11 cellular contexts compared by ENCODE assay signal in the genomic region with DNA sequence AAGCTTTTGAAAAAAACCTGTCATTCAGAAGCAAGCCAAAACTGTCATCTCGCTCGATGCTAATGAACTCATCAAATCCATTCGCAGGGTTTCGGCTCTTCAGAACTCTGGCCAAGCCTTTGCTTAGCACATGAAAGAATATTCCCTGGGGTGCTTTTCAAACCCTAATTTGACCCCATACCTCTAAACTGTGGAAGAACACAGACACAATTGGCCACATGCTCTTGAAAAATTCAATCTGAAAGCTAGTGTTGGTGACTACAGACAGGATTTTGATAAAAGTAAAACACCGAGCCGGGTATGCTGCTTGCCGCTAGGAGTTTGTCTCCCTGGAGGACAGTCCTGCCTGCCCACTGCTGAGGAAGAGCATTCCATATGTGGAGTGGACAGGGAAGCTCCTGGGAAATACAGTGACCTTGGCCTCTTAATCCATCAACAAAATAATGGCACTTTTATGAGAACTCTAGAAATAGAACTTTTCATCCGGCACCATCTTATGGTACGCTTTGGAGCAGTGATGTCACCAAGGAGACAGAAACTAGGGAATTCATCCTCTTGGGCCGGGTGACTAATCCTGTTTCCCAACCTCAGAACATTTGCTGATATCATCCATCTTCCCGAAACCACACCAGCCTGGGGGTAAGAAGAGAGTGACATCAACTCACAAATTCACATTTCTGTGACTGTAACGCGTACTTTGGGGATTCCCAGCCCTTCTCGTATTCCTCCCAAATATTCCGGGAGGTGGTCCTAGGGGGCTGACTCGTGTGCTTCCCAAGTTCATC. TPM values are rescaled to one million over a fixed set of nuclear protein-coding genes. Genes with fewer than 3 reads are reported as not detected.
A peak's percentile ranks its signal among the peaks of the same experiment; 100 is the strongest.
DNase-seq lines count a peak whose midpoint lies in the region; ATAC-seq and TF ChIP-seq lines count a peak whose summit lies in the region.
"Had no signal": no experiment of that assay in that cellular context is flagged by ENCODE, and none has a peak within 500 bp of the region (broad histone marks: within the 10 kb centered on the region; RNA-seq: fewer than 3 reads in every experiment).

No MANE protein-coding gene starts in this region.

- ATAC-seq in GM21360 (IDR thresholded peaks at IDR 0.05; ENCODE audit: unreplicated experiment) (no peak), HG02973 (IDR thresholded peaks at IDR 0.05; ENCODE audit: unreplicated experiment) (no peak)

- no peak for TF ChIP-seq CTCF in colonic mucosa (IDR thresholded peaks at IDR 0.05)

- H4K20me1 ChIP-seq in GM23248 (ENCODE audit: insufficient read depth): no peaks in the 10 kb centered on the region

- no peaks in the 10 kb centered on the region for H3K9me2 ChIP-seq in GM23248 (ENCODE audit: insufficient read depth)

- DNase-seq in GM23248: peak; percentile 97
- DNase-seq in SJSA1 (ENCODE audit: low read depth in 1 of 2, low spot score in 2 of 2): peak in 1 of 2 experiments; percentile 84
- peak; percentile 96 for DNase-seq in fibroblast of peridontal ligament (ENCODE audit: extremely low read depth)
- DNase-seq in retina: peak; percentile 60
- DNase-seq in colonic mucosa: no peak
- no peak for DNase-seq in NCI-H2081 (lab: John Stamatoyannopoulos, UW)
- DNase-seq: heart left ventricle, T-helper 9 cell had no signal

- in situ Hi-C loops in GM23248 (cut with MboI): loop anchor here (10.0 to 25.0 kb wide), 2 partner anchors 243 to 396 kb away; no protein-coding TSS in a partner anchor

- H3K27ac ChIP-seq in GM23248 (peak overlapping the region; percentile 74), SJSA1 (peak overlapping the region; percentile 92), colonic mucosa (no peak overlapping the region)
- H3K27ac ChIP-seq: parathyroid adenoma had no signal

- no peak overlapping the region for H2AFZ ChIP-seq in GM23248
- H2AFZ ChIP-seq: parathyroid adenoma had no signal

- intact Hi-C loops in colonic mucosa (cut with DNase I): loop anchor here (5.0 to 10.0 kb wide), 2 partner anchors 106 to 393 kb away; no protein-coding TSS in a partner anchor

- H3K79me2 ChIP-seq in GM23248 (ENCODE audit: insufficient read depth): no peaks in the 10 kb centered on the region
- H3K79me2 ChIP-seq: parathyroid adenoma had no signal

- H3K4me3 ChIP-seq in GM23248: peak overlapping the region; percentile 40; the same call in 1 of the 2 replicates
- no peak overlapping the region for H3K4me3 ChIP-seq in SJSA1
- H3K4me3 ChIP-seq in colonic mucosa: no peak overlapping the region
- H3K4me3 ChIP-seq: heart left ventricle had no signal

- H3F3A ChIP-seq in GM23248 (ENCODE audit: insufficient read depth): peaks cover 43% of the 10 kb centered on the region

- H3K9me3 ChIP-seq in GM23248 (ENCODE audit: low read depth): no peaks in the 10 kb centered on the region
- H3K9me3 ChIP-seq in SJSA1 (replicated peaks): no peaks in the 10 kb centered on the region
- H3K9me3 ChIP-seq in colonic mucosa: no peaks in the 10 kb centered on the region
- H3K9me3 ChIP-seq: heart left ventricle had no signal

- peaks cover 44% of the 10 kb centered on the region for H3K4me1 ChIP-seq in GM23248 (ENCODE audit: insufficient read depth)
- peaks cover 66% of the 10 kb centered on the region for H3K4me1 ChIP-seq in SJSA1 (replicated peaks)
- no peaks in the 10 kb centered on the region for H3K4me1 ChIP-seq in colonic mucosa

- no peaks in the 10 kb centered on the region for H3K27me3 ChIP-seq in GM23248 (replicated peaks; ENCODE audit: insufficient read depth)
- H3K27me3 ChIP-seq in SJSA1 (replicated peaks): no peaks in the 10 kb centered on the region
- H3K27me3 ChIP-seq in colonic mucosa: no peaks in the 10 kb centered on the region
- H3K27me3 ChIP-seq: heart left ventricle had no signal

- no peaks in the 10 kb centered on the region for H3K36me3 ChIP-seq in GM23248 (ENCODE audit: low read depth)
- H3K36me3 ChIP-seq in SJSA1: no peaks in the 10 kb centered on the region
- H3K36me3 ChIP-seq in colonic mucosa: no peaks in the 10 kb centered on the region
- H3K36me3 ChIP-seq: heart left ventricle had no signal

- peak overlapping the region; percentile 84 for H3K4me2 ChIP-seq in GM23248 (ENCODE audit: unreplicated experiment)

- peak overlapping the region; percentile 53 for H3K9ac ChIP-seq in GM23248
- no peak overlapping the region for H3K9ac ChIP-seq in colonic mucosa (ENCODE audit: low read depth in 2 of 2, low read length in 2 of 2)
- H3K9ac ChIP-seq: parathyroid adenoma had no signal

- 43 to 44% methylated on average over 16 of the region's 16 CpGs for WGBS in GM23248 (ENCODE audit: low coverage in 1 of 2, low lambda C conversion rate in 2 of 2, missing lambda C conversion rate in 2 of 2), 2 experiments

RNA-seq across cellular contexts. Expression of gene MTURN, which starts 34.2 kb away (rescaled TPM):
- 22.5 and 23.6 TPM in 2 replicates for total RNA-seq in GM23248 (2014; rRNA removed; shearing (Covaris generic))
- polyA plus RNA-seq in GM23248 (2016; fragmentation: Nextera tagmentation; extraction: Ambion mirVana): 15.6 and 15.9 TPM in 2 replicates
- total RNA-seq in SJSA1 (2014; rRNA removed; shearing (Covaris generic)): 8.5 and 16.0 TPM in 2 replicates
- 10 to 100 TPM in 1 of 2 donors, 1 to 10 TPM in 1; 8.0 to 10.8 TPM for total RNA-seq in colonic mucosa

Comparison
In these comparisons a context has a peak if more than half of its experiments do, and no peak if none do; other contexts are left out.
1. DNase-seq: peak in GM23248 (single experiment), fibroblast of peridontal ligament (single experiment) and retina (single experiment); none in colonic mucosa (single experiment) and NCI-H2081 (0 of 2).